In the genomic region with DNA sequence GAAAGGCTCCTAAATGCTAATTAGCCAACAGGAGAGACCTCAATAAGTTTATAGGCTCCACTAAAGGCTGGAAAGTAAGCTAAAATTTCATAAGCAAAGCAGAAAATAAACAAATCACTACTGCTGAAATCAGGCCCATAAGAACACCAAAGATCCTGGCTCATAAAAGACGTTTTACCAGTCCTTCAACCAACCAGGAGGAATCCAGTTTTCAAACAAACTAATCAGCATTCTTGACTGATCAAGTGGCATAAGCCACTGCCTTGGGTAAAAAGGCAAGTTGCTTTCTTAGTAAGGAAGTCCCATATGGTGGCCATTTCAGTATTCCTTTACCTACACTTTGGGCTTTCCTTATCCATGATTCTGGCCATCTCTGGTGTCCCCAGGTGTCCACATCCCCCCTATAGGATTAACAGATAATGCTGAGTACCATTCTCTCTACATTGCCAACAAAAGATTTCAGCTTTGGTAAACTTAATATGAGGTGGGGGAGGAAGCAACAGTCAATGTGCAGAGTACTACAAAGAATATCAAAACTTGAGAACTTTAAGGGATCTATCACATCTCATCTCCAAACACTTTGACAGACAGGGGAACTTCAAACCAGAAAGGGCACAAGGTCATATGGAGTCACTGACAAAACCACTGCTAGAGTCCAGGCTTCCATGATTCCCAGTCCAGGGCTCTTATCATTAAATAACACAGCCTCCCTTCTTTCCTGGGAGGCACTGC, we compare ENCODE assay signal across 1 cellular context.
TF ChIP-seq lines count a peak whose summit lies in the region.

No MANE protein-coding gene starts in this region.

TF ChIP-seq in K562, 482 proteins besides CTCF, POLR2A, EP300 and RAD21:
- TF ChIP-seq RBBP5 (IDR thresholded peaks at IDR 0.05; ENCODE audit: borderline replicate concordance, insufficient read depth, low read length, poor library complexity, severe bottlenecking) (no peak), MTA2 (IDR thresholded peaks at IDR 0.05; ENCODE audit: low read depth) (no peak), WHSC1 (IDR thresholded peaks at IDR 0.05; ENCODE audit: low read length) (no peak), ZNF445 (CRISPR knock-in tag; IDR thresholded peaks at IDR 0.05; ENCODE audit: low read depth) (no peak), POLR3G (IDR thresholded peaks at IDR 0.05; ENCODE audit: extremely low read depth, insufficient read length, insufficient replicate concordance) (no peak), CREB1 (IDR thresholded peaks at IDR 0.05) (no peak), CREB1 (CRISPR knock-in tag; IDR thresholded peaks at IDR 0.05) (no peak), CBFA2T3 (IDR thresholded peaks at IDR 0.05) (peak; percentile 47), ZNF212 (CRISPR knock-in tag; IDR thresholded peaks at IDR 0.05) (no peak), RBM14 (IDR thresholded peaks at IDR 0.05; ENCODE audit: borderline replicate concordance, insufficient read depth, low read depth, low read length) (no peak), ZNF121 (CRISPR knock-in tag; conservative IDR thresholded peaks at IDR 0.05) (no peak), SAFB (IDR thresholded peaks at IDR 0.05; ENCODE audit: borderline replicate concordance, low read depth, low read length) (no peak), HLTF (IDR thresholded peaks at IDR 0.05) (no peak), BRD4 (IDR thresholded peaks at IDR 0.05) (no peak), MAZ (CRISPR knock-in tag; conservative IDR thresholded peaks at IDR 0.05 in 1 of 2, IDR thresholded peaks at IDR 0.05 in 1 of 2) (no peak), SMAD4 (CRISPR knock-in tag; conservative IDR thresholded peaks at IDR 0.05) (no peak), DACH1 (IDR thresholded peaks at IDR 0.05; ENCODE audit: partially characterized antibody) (no peak), MEF2A (IDR thresholded peaks at IDR 0.05; ENCODE audit: control insufficient read depth, low read depth, low read length) (no peak), MEF2D (tag; conservative IDR thresholded peaks at IDR 0.05; ENCODE audit: low read depth) (no peak), MTA1 (IDR thresholded peaks at IDR 0.05; ENCODE audit: borderline replicate concordance) (no peak), SLC30A9 (CRISPR knock-in tag; IDR thresholded peaks at IDR 0.05) (no peak)
- TF ChIP-seq, protein P1, sequence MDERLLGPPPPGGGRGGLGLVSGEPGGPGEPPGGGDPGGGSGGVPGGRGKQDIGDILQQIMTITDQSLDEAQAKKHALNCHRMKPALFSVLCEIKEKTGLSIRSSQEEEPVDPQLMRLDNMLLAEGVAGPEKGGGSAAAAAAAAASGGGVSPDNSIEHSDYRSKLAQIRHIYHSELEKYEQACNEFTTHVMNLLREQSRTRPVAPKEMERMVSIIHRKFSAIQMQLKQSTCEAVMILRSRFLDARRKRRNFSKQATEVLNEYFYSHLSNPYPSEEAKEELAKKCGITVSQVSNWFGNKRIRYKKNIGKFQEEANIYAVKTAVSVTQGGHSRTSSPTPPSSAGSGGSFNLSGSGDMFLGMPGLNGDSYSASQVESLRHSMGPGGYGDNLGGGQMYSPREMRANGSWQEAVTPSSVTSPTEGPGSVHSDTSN (CRISPR knock-in tag; IDR thresholded peaks at IDR 0.05; ENCODE audit: low read depth) = no peak
- TF ChIP-seq, protein P1 (tag; conservative IDR thresholded peaks at IDR 0.05; ENCODE audit: low read depth) = peak; percentile 43; the same call in 1 of the 2 replicates
- TF ChIP-seq, protein P2, sequence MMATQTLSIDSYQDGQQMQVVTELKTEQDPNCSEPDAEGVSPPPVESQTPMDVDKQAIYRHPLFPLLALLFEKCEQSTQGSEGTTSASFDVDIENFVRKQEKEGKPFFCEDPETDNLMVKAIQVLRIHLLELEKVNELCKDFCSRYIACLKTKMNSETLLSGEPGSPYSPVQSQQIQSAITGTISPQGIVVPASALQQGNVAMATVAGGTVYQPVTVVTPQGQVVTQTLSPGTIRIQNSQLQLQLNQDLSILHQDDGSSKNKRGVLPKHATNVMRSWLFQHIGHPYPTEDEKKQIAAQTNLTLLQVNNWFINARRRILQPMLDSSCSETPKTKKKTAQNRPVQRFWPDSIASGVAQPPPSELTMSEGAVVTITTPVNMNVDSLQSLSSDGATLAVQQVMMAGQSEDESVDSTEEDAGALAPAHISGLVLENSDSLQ (IDR thresholded peaks at IDR 0.05) = peak; percentile 76
- TF ChIP-seq, protein P3, sequence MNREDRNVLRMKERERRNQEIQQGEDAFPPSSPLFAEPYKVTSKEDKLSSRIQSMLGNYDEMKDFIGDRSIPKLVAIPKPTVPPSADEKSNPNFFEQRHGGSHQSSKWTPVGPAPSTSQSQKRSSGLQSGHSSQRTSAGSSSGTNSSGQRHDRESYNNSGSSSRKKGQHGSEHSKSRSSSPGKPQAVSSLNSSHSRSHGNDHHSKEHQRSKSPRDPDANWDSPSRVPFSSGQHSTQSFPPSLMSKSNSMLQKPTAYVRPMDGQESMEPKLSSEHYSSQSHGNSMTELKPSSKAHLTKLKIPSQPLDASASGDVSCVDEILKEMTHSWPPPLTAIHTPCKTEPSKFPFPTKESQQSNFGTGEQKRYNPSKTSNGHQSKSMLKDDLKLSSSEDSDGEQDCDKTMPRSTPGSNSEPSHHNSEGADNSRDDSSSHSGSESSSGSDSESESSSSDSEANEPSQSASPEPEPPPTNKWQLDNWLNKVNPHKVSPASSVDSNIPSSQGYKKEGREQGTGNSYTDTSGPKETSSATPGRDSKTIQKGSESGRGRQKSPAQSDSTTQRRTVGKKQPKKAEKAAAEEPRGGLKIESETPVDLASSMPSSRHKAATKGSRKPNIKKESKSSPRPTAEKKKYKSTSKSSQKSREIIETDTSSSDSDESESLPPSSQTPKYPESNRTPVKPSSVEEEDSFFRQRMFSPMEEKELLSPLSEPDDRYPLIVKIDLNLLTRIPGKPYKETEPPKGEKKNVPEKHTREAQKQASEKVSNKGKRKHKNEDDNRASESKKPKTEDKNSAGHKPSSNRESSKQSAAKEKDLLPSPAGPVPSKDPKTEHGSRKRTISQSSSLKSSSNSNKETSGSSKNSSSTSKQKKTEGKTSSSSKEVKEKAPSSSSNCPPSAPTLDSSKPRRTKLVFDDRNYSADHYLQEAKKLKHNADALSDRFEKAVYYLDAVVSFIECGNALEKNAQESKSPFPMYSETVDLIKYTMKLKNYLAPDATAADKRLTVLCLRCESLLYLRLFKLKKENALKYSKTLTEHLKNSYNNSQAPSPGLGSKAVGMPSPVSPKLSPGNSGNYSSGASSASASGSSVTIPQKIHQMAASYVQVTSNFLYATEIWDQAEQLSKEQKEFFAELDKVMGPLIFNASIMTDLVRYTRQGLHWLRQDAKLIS (CRISPR knock-in tag; IDR thresholded peaks at IDR 0.05) = no peak
- TF ChIP-seq, protein P4, sequence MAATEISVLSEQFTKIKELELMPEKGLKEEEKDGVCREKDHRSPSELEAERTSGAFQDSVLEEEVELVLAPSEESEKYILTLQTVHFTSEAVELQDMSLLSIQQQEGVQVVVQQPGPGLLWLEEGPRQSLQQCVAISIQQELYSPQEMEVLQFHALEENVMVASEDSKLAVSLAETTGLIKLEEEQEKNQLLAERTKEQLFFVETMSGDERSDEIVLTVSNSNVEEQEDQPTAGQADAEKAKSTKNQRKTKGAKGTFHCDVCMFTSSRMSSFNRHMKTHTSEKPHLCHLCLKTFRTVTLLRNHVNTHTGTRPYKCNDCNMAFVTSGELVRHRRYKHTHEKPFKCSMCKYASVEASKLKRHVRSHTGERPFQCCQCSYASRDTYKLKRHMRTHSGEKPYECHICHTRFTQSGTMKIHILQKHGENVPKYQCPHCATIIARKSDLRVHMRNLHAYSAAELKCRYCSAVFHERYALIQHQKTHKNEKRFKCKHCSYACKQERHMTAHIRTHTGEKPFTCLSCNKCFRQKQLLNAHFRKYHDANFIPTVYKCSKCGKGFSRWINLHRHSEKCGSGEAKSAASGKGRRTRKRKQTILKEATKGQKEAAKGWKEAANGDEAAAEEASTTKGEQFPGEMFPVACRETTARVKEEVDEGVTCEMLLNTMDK (IDR thresholded peaks at IDR 0.05; ENCODE audit: borderline replicate concordance, insufficient read depth, low read depth, low read length, poor library complexity, severe bottlenecking) = no peak
TF ChIP-seq in K562: peak in this region for 3.
